ENCODE assay signal across 10 cellular contexts in the genomic region with DNA sequence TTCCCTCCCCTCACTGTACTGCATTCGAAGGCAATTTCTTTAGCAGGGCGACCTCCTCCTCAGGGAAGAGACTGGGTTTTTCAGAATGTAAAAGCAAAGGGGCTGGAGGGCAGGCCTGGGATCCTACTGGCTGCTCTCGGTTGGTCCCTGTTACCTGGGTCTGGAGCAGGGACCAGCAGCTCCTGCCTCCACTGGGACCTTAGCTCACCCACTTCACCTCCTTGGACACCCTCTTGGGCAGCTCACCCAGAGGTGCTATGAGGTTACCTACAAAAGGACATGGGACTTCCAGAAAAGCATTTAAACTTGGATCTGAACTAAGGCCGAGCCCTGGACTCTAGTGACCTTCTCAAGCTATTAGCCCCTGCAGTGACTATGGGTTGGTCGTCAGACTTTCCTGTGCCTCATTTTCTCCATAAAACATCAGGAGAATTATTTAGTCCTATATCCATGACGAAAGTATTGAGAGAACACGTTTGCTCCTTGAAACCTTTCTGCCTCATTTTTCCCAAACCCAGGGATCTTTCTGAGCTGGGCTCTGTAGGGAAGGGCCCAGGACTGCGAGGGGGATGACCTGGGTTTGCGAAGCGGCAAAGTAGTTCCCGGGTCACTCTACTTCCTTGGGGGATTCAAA.
DNase-seq lines count a peak whose midpoint lies in the region; ATAC-seq and TF ChIP-seq lines count a peak whose summit lies in the region.
"Had no signal": no experiment of that assay in that cellular context is flagged by ENCODE, and none has a peak within 500 bp of the region (broad histone marks: within the 10 kb centered on the region; RNA-seq: fewer than 3 reads in every experiment).

No MANE protein-coding gene starts in this region.

- H2BK5ac ChIP-seq in mesendoderm (ENCODE audit: low read length), result no peak overlapping the region

- no peak overlapping the region for H2AK5ac ChIP-seq in mesendoderm (ENCODE audit: low read length)

- peak overlapping the region; percentile 54 for H3K4me2 ChIP-seq in mesendoderm (ENCODE audit: low read length)

- no peak for ATAC-seq in Right ventricle myocardium inferior
- no peak for ATAC-seq in upper lobe of right lung

- no peak overlapping the region for H4K5ac ChIP-seq in mesendoderm (ENCODE audit: low read length)

- peaks cover 12% of the 10 kb centered on the region for H3K36me3 ChIP-seq in cardiac muscle cell
- no peaks in the 10 kb centered on the region for H3K36me3 ChIP-seq in mesendoderm (ENCODE audit: control insufficient read depth, insufficient read depth, low read length)
- no peaks in the 10 kb centered on the region for H3K36me3 ChIP-seq in upper lobe of right lung

- no peak overlapping the region for H2BK15ac ChIP-seq in mesendoderm (replicated peaks; ENCODE audit: low read depth)

- H2BK120ac ChIP-seq in mesendoderm (ENCODE audit: low read depth, low read length), result no peak overlapping the region

- intact Hi-C loops in Right ventricle myocardium inferior (cut with DNase I), result no loop called here
- intact Hi-C loops in upper lobe of right lung (cut with DNase I), result no loop called here

- no peaks in the 10 kb centered on the region for H3K79me1 ChIP-seq in mesendoderm (ENCODE audit: low read length)

- H3K4me1 ChIP-seq in cardiac muscle cell (ENCODE audit: low read depth) (peaks cover 50% of the 10 kb centered on the region), mesendoderm (ENCODE audit: control insufficient read depth, low read depth, low read length) (no peaks in the 10 kb centered on the region), upper lobe of right lung (peaks cover 4% of the 10 kb centered on the region)

- no peak overlapping the region for H4K8ac ChIP-seq in mesendoderm (ENCODE audit: low read depth, low read length)

- no CpG with 5 or more reads among the region's 11 CpGs for WGBS in mesendoderm (ENCODE audit: extremely low coverage, insufficient coverage, low lambda C conversion rate)

- no peaks in the 10 kb centered on the region for H3K79me2 ChIP-seq in mesendoderm (ENCODE audit: control insufficient read depth, insufficient read depth, low read length)

- no peak for TF ChIP-seq CTCF in cardiac muscle cell (IDR thresholded peaks at IDR 0.05; ENCODE audit: low read depth, low read length)
- no peak for TF ChIP-seq CTCF in upper lobe of right lung (IDR thresholded peaks at IDR 0.05)

- DNase-seq in cardiac muscle cell (ENCODE audit: low read depth in 1 of 2, low spot score in 1 of 2) (no peak), Right ventricle myocardium inferior (ENCODE audit: missing footprints) (no peak), astrocyte of the hippocampus (ENCODE audit: low read depth, low spot score) (peak; percentile 46), mesendoderm (no peak), upper lobe of right lung (peak; percentile 38), amniotic stem cell (lab: John Stamatoyannopoulos, UW) (no peak), NCI-H2196 treated with DMSO at 0.1 percent for 48 hours (lab: John Stamatoyannopoulos, UW; ENCODE audit: unreplicated experiment) (no peak)
- no peak for DNase-seq in stimulated activated CD4-positive, alpha-beta T cell treated with anti-CD3 and anti-CD28 coated beads, Interleukin-2, amount 100 ng/mL, for 24 hours
- DNase-seq: DMS 273 treated with DMSO at 0.1 percent for 48 hours, NCI-H1436 treated with DMSO at 0.1 percent for 48 hours had no signal

- H3K27ac ChIP-seq in cardiac muscle cell (peak overlapping the region; percentile 98), mesendoderm (ENCODE audit: low read depth, low read length) (no peak overlapping the region), upper lobe of right lung (no peak overlapping the region)

- H3K9ac ChIP-seq in mesendoderm (ENCODE audit: low read length), result peak overlapping the region; percentile 38

- H3K56ac ChIP-seq in mesendoderm (ENCODE audit: low read length), result peak overlapping the region; percentile 49

- H3K4me3 ChIP-seq in cardiac muscle cell, result peak overlapping the region; percentile 90
- no peak overlapping the region for H3K4me3 ChIP-seq in mesendoderm (ENCODE audit: low read length)
- H3K4me3 ChIP-seq in upper lobe of right lung, result peak overlapping the region; percentile 42

- H3K23ac ChIP-seq in mesendoderm (ENCODE audit: low read length), result peak overlapping the region; percentile 24

- peaks cover 7% of the 10 kb centered on the region for H3K27me3 ChIP-seq in cardiac muscle cell
- H3K27me3 ChIP-seq in mesendoderm (ENCODE audit: insufficient read depth, low read length, poor library complexity), result peaks cover 32% of the 10 kb centered on the region
- H3K27me3 ChIP-seq in upper lobe of right lung, result peaks cover 25% of the 10 kb centered on the region

- H3K9me3 ChIP-seq in cardiac muscle cell (ENCODE audit: low read depth), result no peaks in the 10 kb centered on the region
- no peaks in the 10 kb centered on the region for H3K9me3 ChIP-seq in upper lobe of right lung

- H3K18ac ChIP-seq in mesendoderm (ENCODE audit: low read length), result peak overlapping the region; percentile 43

- no peak overlapping the region for H3K4ac ChIP-seq in mesendoderm (ENCODE audit: low read depth, low read length)

Comparison
In these comparisons a context has a peak if more than half of its experiments do, and no peak if none do; other contexts are left out.
1. DNase-seq: peak in astrocyte of the hippocampus (single experiment) and upper lobe of right lung (single experiment); none in cardiac muscle cell (0 of 2), Right ventricle myocardium inferior (single experiment), mesendoderm (single experiment), amniotic stem cell (single experiment), NCI-H2196 treated with DMSO at 0.1 percent for 48 hours (single experiment) and stimulated activated CD4-positive, alpha-beta T cell treated with anti-CD3 and anti-CD28 coated beads, Interleukin-2, amount 100 ng/mL, for 24 hours (0 of 2).